Comparison of ENCODE assay signal across 7 cellular contexts in the genomic region with DNA sequence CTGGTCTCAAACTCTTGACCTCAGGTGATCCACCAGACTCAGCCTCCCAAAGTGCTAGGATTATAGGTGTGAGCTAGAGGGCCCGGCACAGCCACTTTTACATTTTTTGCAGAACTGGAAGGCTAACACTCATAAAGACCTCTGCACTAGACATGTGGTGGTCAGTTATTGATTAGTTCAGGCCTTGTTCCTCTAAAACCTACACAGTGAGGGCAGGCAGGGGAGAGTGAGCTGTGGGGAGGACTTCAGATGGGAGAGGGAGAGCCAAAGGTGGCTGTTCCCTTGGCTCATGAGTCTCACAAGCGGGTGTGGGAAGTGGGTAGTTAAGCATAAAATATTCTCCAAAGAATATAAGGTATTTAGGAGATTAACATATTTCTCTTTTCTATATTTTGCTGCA.
"Had no signal": no experiment of that assay in that cellular context is flagged by ENCODE, and none has a peak within 500 bp of the region (broad histone marks: within the 10 kb centered on the region; RNA-seq: fewer than 3 reads in every experiment).

No MANE protein-coding gene starts in this region.

- H3K27ac Mint-ChIP-seq: GM23338, H9 had no signal

- H3K4me3 Mint-ChIP-seq: GM23338, H9, IgD-negative memory B cell had no signal

- H3K27me3 Mint-ChIP-seq: IgD-negative memory B cell had no signal

- DNase-seq: H9, HCEC 1CT had no signal

- H3K4me2 ChIP-seq: GM23338 had no signal

- FAIRE-seq: H1, H54, HTR-8/SVneo had no signal

- H3K36me3 Mint-ChIP-seq: IgD-negative memory B cell had no signal

- H3K4me3 ChIP-seq: GM23338 had no signal

- H2AFZ ChIP-seq: GM23338 had no signal

- ATAC-seq: GM23338 had no signal

- H3K9me3 Mint-ChIP-seq: GM23338, H9 had no signal
